In the genomic region with DNA sequence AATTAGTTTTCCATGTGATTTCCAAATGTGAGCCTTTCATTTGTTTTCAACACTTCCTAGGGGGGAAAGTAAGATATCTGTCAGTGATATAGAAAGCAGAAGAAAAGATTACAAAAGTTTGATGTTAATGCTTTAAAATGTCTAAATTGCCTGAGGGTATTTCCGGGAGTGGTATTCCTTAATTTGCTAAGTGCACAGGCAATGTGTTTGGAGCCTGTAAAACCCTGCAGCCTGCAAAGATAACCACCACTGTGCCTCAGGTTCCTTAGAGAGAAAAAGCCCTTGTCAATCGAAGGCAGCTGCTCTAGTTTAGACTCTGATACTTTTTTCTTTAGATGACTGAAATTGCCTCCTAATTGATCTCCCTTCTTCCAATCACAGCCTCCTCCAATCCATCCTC, we compare ENCODE assay signal across 34 cellular contexts.
"Had no signal": no experiment of that assay in that cellular context is flagged by ENCODE, and none has a peak within 500 bp of the region (broad histone marks: within the 10 kb centered on the region; RNA-seq: fewer than 3 reads in every experiment).

No MANE protein-coding gene starts in this region.

- H3K36me3 Mint-ChIP-seq: activated naive CD8-positive, alpha-beta T cell; brain had no signal

- H3K36me3 ChIP-seq: adrenal gland, ascending aorta, breast epithelium, cardiac muscle cell, esophagus muscularis mucosa, gastrocnemius medialis, heart left ventricle had no signal

- FAIRE-seq: colon had no signal

- H3K27me3 Mint-ChIP-seq: activated naive CD8-positive, alpha-beta T cell; brain had no signal

- H3K27ac ChIP-seq: adrenal gland, ascending aorta, breast epithelium, cardiac muscle cell, esophagus muscularis mucosa, foreskin keratinocyte, gastrocnemius medialis, heart left ventricle had no signal

- H3K27me3 ChIP-seq: adrenal gland, ascending aorta, breast epithelium, cardiac muscle cell, esophagus muscularis mucosa, foreskin keratinocyte, gastrocnemius medialis, heart left ventricle had no signal

- ATAC-seq: activated CD4-positive, alpha-beta T cell treated with anti-CD3 and anti-CD28 coated beads for 36 hours; activated naive CD8-positive, alpha-beta T cell treated with anti-CD3 and anti-CD28 coated beads, Interleukin-2, amount 50 U/mL, for 24 hours; activated T-cell treated with anti-CD3 and anti-CD28 coated beads, Interleukin-2, amount 50 U/mL, for 72 hours; effector memory CD8-positive, alpha-beta T cell; foreskin keratinocyte; gastrocnemius medialis; heart left ventricle had no signal

- DNase-seq: activated CD4-positive, alpha-beta memory T cell treated with anti-CD3 and anti-CD28 coated beads, Interleukin-2, amount 10 ng/mL, durations not matched to agents 7 days and 5 days; activated CD4-positive, alpha-beta T cell treated with anti-CD3 and anti-CD28 coated beads for 36 hours; activated CD4-positive, alpha-beta T cell treated with anti-CD3 and anti-CD28 coated beads, Interleukin-2, amount 10 ng/mL, durations not matched to agents 24 days and 14 days; activated CD4-positive, alpha-beta T cell treated with anti-CD3 and anti-CD28 coated beads, Interleukin-2, amount 50 U/mL, for 4 hours; activated CD4-positive, CD25-positive, alpha-beta regulatory T cell; activated CD4-positive, CD25-positive, alpha-beta regulatory T cell treated with anti-CD3 and anti-CD28 coated beads, Interleukin-2, amount 50 U/mL, for 72 hours; activated CD8-positive, alpha-beta memory T cell treated with anti-CD3 and anti-CD28 coated beads, Interleukin-2, amount 50 U/mL, for 48 hours; activated gamma-delta T cell treated with Interleukin-2 at 50 U/mL for 16 hours; activated naive CD4-positive, alpha-beta T cell treated with anti-CD3 and anti-CD28 coated beads, Interleukin-2, amount 50 U/mL, for 16 hours; activated naive CD4-positive, alpha-beta T cell treated with Interleukin-2 at 50 U/mL for 16 hours; activated naive CD8-positive, alpha-beta T cell treated with anti-CD3 and anti-CD28 coated beads, Interleukin-2, amount 50 U/mL, for 24 hours; activated T-cell treated with anti-CD3 and anti-CD28 coated beads for 4 hours; activated T-cell treated with anti-CD3 and anti-CD28 coated beads, Interleukin-2, amount 50 U/mL, for 24 hours; activated T-cell treated with anti-CD3 and anti-CD28 coated beads, Interleukin-2, amount 50 U/mL, for 72 hours; adrenal gland; amygdala; cortex of kidney; dermis blood vessel endothelial cell; effector CD4-positive, alpha-beta T cell; effector memory CD8-positive, alpha-beta T cell; erythroblast; foreskin keratinocyte; gastrocnemius medialis; glutamatergic neuron; heart left ventricle; T-helper 2 cell had no signal

- H3K9me3 Mint-ChIP-seq: activated CD4-positive, alpha-beta memory T cell treated with anti-CD3 and anti-CD28 coated beads, Interleukin-2, amount 10 ng/mL, durations not matched to agents 7 days and 5 days; activated CD4-positive, alpha-beta T cell treated with anti-CD3 and anti-CD28 coated beads, Interleukin-2, amount 10 ng/mL, durations not matched to agents 24 days and 14 days; activated naive CD8-positive, alpha-beta T cell treated with anti-CD3 and anti-CD28 coated beads, Interleukin-2, amount 50 U/mL, for 24 hours; activated T-cell treated with anti-CD3 and anti-CD28 coated beads, Interleukin-2, amount 50 U/mL, for 24 hours; activated T-cell treated with anti-CD3 and anti-CD28 coated beads, Interleukin-2, amount 50 U/mL, for 72 hours; central memory CD8-positive, alpha-beta T cell; effector memory CD8-positive, alpha-beta T cell had no signal

- H3K9me3 ChIP-seq: adrenal gland, ascending aorta, breast epithelium, esophagus muscularis mucosa, gastrocnemius medialis, heart left ventricle had no signal

- H3K4me3 Mint-ChIP-seq: activated CD4-positive, alpha-beta memory T cell treated with anti-CD3 and anti-CD28 coated beads, Interleukin-2, amount 10 ng/mL, durations not matched to agents 7 days and 5 days; activated CD4-positive, alpha-beta T cell treated with anti-CD3 and anti-CD28 coated beads for 36 hours; activated CD4-positive, alpha-beta T cell treated with anti-CD3 and anti-CD28 coated beads, Interleukin-2, amount 10 ng/mL, durations not matched to agents 24 days and 14 days; activated naive CD8-positive, alpha-beta T cell; activated naive CD8-positive, alpha-beta T cell treated with anti-CD3 and anti-CD28 coated beads, Interleukin-2, amount 50 U/mL, for 24 hours; activated T-cell treated with anti-CD3 and anti-CD28 coated beads, Interleukin-2, amount 50 U/mL, for 24 hours; activated T-cell treated with anti-CD3 and anti-CD28 coated beads, Interleukin-2, amount 50 U/mL, for 72 hours; central memory CD8-positive, alpha-beta T cell; effector memory CD8-positive, alpha-beta T cell had no signal

- H3K4me1 ChIP-seq: adrenal gland, breast epithelium, esophagus muscularis mucosa, foreskin keratinocyte, gastrocnemius medialis had no signal

- H3K27ac Mint-ChIP-seq: activated CD4-positive, alpha-beta memory T cell treated with anti-CD3 and anti-CD28 coated beads, Interleukin-2, amount 10 ng/mL, durations not matched to agents 7 days and 5 days; activated CD4-positive, alpha-beta T cell treated with anti-CD3 and anti-CD28 coated beads for 36 hours; activated CD4-positive, alpha-beta T cell treated with anti-CD3 and anti-CD28 coated beads, Interleukin-2, amount 10 ng/mL, durations not matched to agents 24 days and 14 days; activated naive CD8-positive, alpha-beta T cell; activated naive CD8-positive, alpha-beta T cell treated with anti-CD3 and anti-CD28 coated beads, Interleukin-2, amount 50 U/mL, for 24 hours; activated T-cell treated with anti-CD3 and anti-CD28 coated beads, Interleukin-2, amount 50 U/mL, for 24 hours; activated T-cell treated with anti-CD3 and anti-CD28 coated beads, Interleukin-2, amount 50 U/mL, for 72 hours; brain; effector memory CD8-positive, alpha-beta T cell had no signal

- H3K4me3 ChIP-seq: adrenal gland, ascending aorta, breast epithelium, cardiac muscle cell, esophagus muscularis mucosa, gastrocnemius medialis, heart left ventricle had no signal

- H3K4me1 Mint-ChIP-seq: activated CD4-positive, alpha-beta memory T cell treated with anti-CD3 and anti-CD28 coated beads, Interleukin-2, amount 10 ng/mL, durations not matched to agents 7 days and 5 days; activated CD4-positive, alpha-beta T cell treated with anti-CD3 and anti-CD28 coated beads for 36 hours; activated CD4-positive, alpha-beta T cell treated with anti-CD3 and anti-CD28 coated beads, Interleukin-2, amount 10 ng/mL, durations not matched to agents 24 days and 14 days; activated naive CD8-positive, alpha-beta T cell treated with anti-CD3 and anti-CD28 coated beads, Interleukin-2, amount 50 U/mL, for 24 hours; central memory CD8-positive, alpha-beta T cell had no signal
